Comparison of ENCODE assay signal across 10 cellular contexts in genomic region chr14:64550539-64551333, GRCh38. TPM values are rescaled to one million over a fixed set of nuclear protein-coding genes. Genes with fewer than 3 reads are reported as not detected.
A peak's percentile ranks its signal among the peaks of the same experiment; 100 is the strongest.
DNase-seq lines count a peak whose midpoint lies in the region; ATAC-seq, FAIRE-seq and TF ChIP-seq lines count a peak whose summit lies in the region.
"Had no signal": no experiment of that assay in that cellular context is flagged by ENCODE, and none has a peak within 500 bp of the region (broad histone marks: within the 10 kb centered on the region; RNA-seq: fewer than 3 reads in every experiment).

No MANE protein-coding gene starts in this region.

- H4K8ac ChIP-seq in mesenchymal stem cell (ENCODE audit: low read length) = no peak overlapping the region

- in situ Hi-C loops in KBM-7 (cut with MboI; ENCODE audit: low pct_unique_long_range_greater_than_20kb, low sequenced_read_pairs) = no loop called here

- ATAC-seq in Right ventricle myocardium superior (ENCODE audit: poor library complexity) (no peak), HG02678 (IDR thresholded peaks at IDR 0.05; ENCODE audit: unreplicated experiment) (no peak)
- ATAC-seq in activated naive CD8-positive, alpha-beta T cell treated with anti-CD3 and anti-CD28 coated beads, Interleukin-2, amount 10 ng/mL, durations not matched to agents 7 days and 5 days (ENCODE audit: low read depth) = no peak

- H3K4me3 Mint-ChIP-seq in activated naive CD8-positive, alpha-beta T cell treated with anti-CD3 and anti-CD28 coated beads, Interleukin-2, amount 10 ng/mL, durations not matched to agents 7 days and 5 days = peak overlapping the region; percentile 68
- H3K4me3 Mint-ChIP-seq in CD14-positive monocyte = peak overlapping the region in 1 of 2 donors; percentile 86

- H3K4me3 ChIP-seq in left ventricle myocardium inferior (peak overlapping the region; percentile 64), mesenchymal stem cell (ENCODE audit: insufficient read depth in 1 of 2, low read depth in 1 of 2, low read length in 2 of 2) (peak overlapping the region in 1 of 2 experiments; percentile 62)
- H3K4me3 ChIP-seq: lung had no signal

- intact Hi-C loops in left ventricle myocardium inferior (cut with micrococcal nuclease) (no loop called here), Right ventricle myocardium superior (cut with DNase I) (no loop called here), CD14-positive monocyte (cut with micrococcal nuclease) (no loop called here)

- peak overlapping the region; percentile 97 for H3K4me2 ChIP-seq in mesenchymal stem cell (ENCODE audit: low read length, poor library complexity, severe bottlenecking)
- H3K4me2 ChIP-seq: KMS-11 had no signal

- peak overlapping the region; percentile 56 for H2AFZ ChIP-seq in mesenchymal stem cell (ENCODE audit: low read depth, low read length)

- H3K4me1 Mint-ChIP-seq in activated naive CD8-positive, alpha-beta T cell treated with anti-CD3 and anti-CD28 coated beads, Interleukin-2, amount 10 ng/mL, durations not matched to agents 7 days and 5 days = peaks cover 11% of the 10 kb centered on the region
- peaks cover 11% of the 10 kb centered on the region for H3K4me1 Mint-ChIP-seq in CD14-positive monocyte

- peak overlapping the region; percentile 19 for H2BK120ac ChIP-seq in mesenchymal stem cell (ENCODE audit: low read depth, low read length)

- peak; percentile 50 for FAIRE-seq in urothelium cell line (lab: Jason Lieb, UNC)

- peaks cover 3% of the 10 kb centered on the region for H3K36me3 Mint-ChIP-seq in activated naive CD8-positive, alpha-beta T cell treated with anti-CD3 and anti-CD28 coated beads, Interleukin-2, amount 10 ng/mL, durations not matched to agents 7 days and 5 days
- H3K36me3 Mint-ChIP-seq in CD14-positive monocyte = peaks cover 4 to 6% of the 10 kb centered on the region in 2 donors

- no peak overlapping the region for H4K91ac ChIP-seq in mesenchymal stem cell (ENCODE audit: low read length)

- no peak overlapping the region for H3K14ac ChIP-seq in mesenchymal stem cell (ENCODE audit: low read length in 2 of 2)

- TF ChIP-seq CTCF in left ventricle myocardium inferior (IDR thresholded peaks at IDR 0.05; ENCODE audit: borderline replicate concordance) (no peak), CD14-positive monocyte (IDR thresholded peaks at IDR 0.05) (no peak)

- H3K27me3 ChIP-seq in left ventricle myocardium inferior (ENCODE audit: low read depth) (peaks cover 12% of the 10 kb centered on the region), mesenchymal stem cell (ENCODE audit: control insufficient read depth in 1 of 2, insufficient read depth in 1 of 2, low read length in 2 of 2) (peaks cover 0 to 24% of the 10 kb centered on the region in 2 experiments)

- peak overlapping the region in 1 of 2 experiments; percentile 85 for H3K18ac ChIP-seq in mesenchymal stem cell (ENCODE audit: low read depth in 1 of 2, low read length in 2 of 2)

- H3K4me1 ChIP-seq in left ventricle myocardium inferior = peaks cover 16% of the 10 kb centered on the region
- peaks cover 6% of the 10 kb centered on the region for H3K4me1 ChIP-seq in mesenchymal stem cell (ENCODE audit: control insufficient read depth, insufficient read depth, low read depth, low read length)

- POLR2A ChIA-PET in activated naive CD8-positive, alpha-beta T cell treated with anti-CD3 and anti-CD28 coated beads, Interleukin-2, amount 10 ng/mL, durations not matched to agents 7 days and 5 days (lab: Charles Lee) = no interaction called here

- H2BK5ac ChIP-seq in mesenchymal stem cell (ENCODE audit: low read depth, low read length, poor library complexity, severe bottlenecking) = no peak overlapping the region

- H3K79me1 ChIP-seq in mesenchymal stem cell (replicated peaks; ENCODE audit: low read length, poor library complexity, severe bottlenecking) = no peaks in the 10 kb centered on the region

- no peak overlapping the region for H2BK15ac ChIP-seq in mesenchymal stem cell (ENCODE audit: low read depth, poor library complexity, severe bottlenecking)

- peak overlapping the region in 1 of 2 experiments; percentile 84 for H2BK12ac ChIP-seq in mesenchymal stem cell (ENCODE audit: low read length in 2 of 2)

- H3K4ac ChIP-seq in mesenchymal stem cell (ENCODE audit: low read depth in 1 of 2, low read length in 2 of 2) = no peak overlapping the region

- no peaks in the 10 kb centered on the region for H3K9me3 Mint-ChIP-seq in activated naive CD8-positive, alpha-beta T cell treated with anti-CD3 and anti-CD28 coated beads, Interleukin-2, amount 10 ng/mL, durations not matched to agents 7 days and 5 days
- H3K9me3 Mint-ChIP-seq in CD14-positive monocyte = peaks cover 0 to 4% (median 0%) of the 10 kb centered on the region in 7 donors

- H3K9me3 ChIP-seq in left ventricle myocardium inferior (replicated peaks) (no peaks in the 10 kb centered on the region), mesenchymal stem cell (ENCODE audit: control insufficient read depth, low read length) (no peaks in the 10 kb centered on the region)

- H3K36me3 ChIP-seq in left ventricle myocardium inferior (no peaks in the 10 kb centered on the region), mesenchymal stem cell (ENCODE audit: control insufficient read depth in 1 of 2, insufficient read depth in 2 of 2, low read depth in 1 of 2, low read length in 2 of 2) (no peaks in the 10 kb centered on the region)

- peaks cover 61% of the 10 kb centered on the region for H3K27me3 Mint-ChIP-seq in activated naive CD8-positive, alpha-beta T cell treated with anti-CD3 and anti-CD28 coated beads, Interleukin-2, amount 10 ng/mL, durations not matched to agents 7 days and 5 days
- H3K27me3 Mint-ChIP-seq in CD14-positive monocyte (ENCODE audit: low read depth in 3 of 3) = peaks cover 47 to 65% (median 51%) of the 10 kb centered on the region in 3 donors

- H3K27ac ChIP-seq in left ventricle myocardium inferior (replicated peaks) (no peak overlapping the region), mesenchymal stem cell (ENCODE audit: low read length, poor library complexity, severe bottlenecking) (no peak overlapping the region)
- H3K27ac ChIP-seq: KMS-11 had no signal

- 72% methylated on average over 7 of the region's 9 CpGs for WGBS in mesenchymal stem cell

- no peak for DNase-seq in left ventricle myocardium inferior
- DNase-seq in Right ventricle myocardium superior = no peak
- DNase-seq in activated naive CD8-positive, alpha-beta T cell treated with anti-CD3 and anti-CD28 coated beads, Interleukin-2, amount 10 ng/mL, durations not matched to agents 7 days and 5 days = no peak
- DNase-seq in mesenchymal stem cell = no peak
- no peak for DNase-seq in urothelium cell line (ENCODE audit: low spot score)
- DNase-seq in CD14-positive monocyte (ENCODE audit: low spot score) = no peak
- no peak for DNase-seq in KBM-7

- H3K9ac ChIP-seq in mesenchymal stem cell (ENCODE audit: low read length) = no peak overlapping the region
- H3K9ac ChIP-seq: KMS-11 had no signal

- peak overlapping the region; percentile 67 for H3K27ac Mint-ChIP-seq in activated naive CD8-positive, alpha-beta T cell treated with anti-CD3 and anti-CD28 coated beads, Interleukin-2, amount 10 ng/mL, durations not matched to agents 7 days and 5 days
- no peak overlapping the region for H3K27ac Mint-ChIP-seq in CD14-positive monocyte

- H3K23ac ChIP-seq in mesenchymal stem cell (ENCODE audit: low read length in 2 of 2) = no peak overlapping the region

- no peak overlapping the region for H2AK5ac ChIP-seq in mesenchymal stem cell (ENCODE audit: low read length, severe bottlenecking)

RNA-seq across cellular contexts. Expression of gene PPP1R36, which starts 1.0 kb away (rescaled TPM):
- total RNA-seq in left ventricle myocardium inferior (0.36 TPM), Right ventricle myocardium superior (0.19 TPM)
- under 1 TPM; 0.28 to 0.69 TPM for total RNA-seq in activated naive CD8-positive, alpha-beta T cell treated with anti-CD3 and anti-CD28 coated beads, Interleukin-2, amount 10 ng/mL, durations not matched to agents 7 days and 5 days
- 0.91 TPM for polyA plus RNA-seq in mesenchymal stem cell (2013, experiment 1 of 2)
- 0.70 TPM for polyA plus RNA-seq in mesenchymal stem cell (2013, experiment 2 of 2)
- under 1 TPM in 1 of 2 donors, not detected in 1; 0.38 TPM for polyA plus RNA-seq in CD14-positive monocyte

RNA-seq across cellular contexts. Expression of gene HSPA2, which starts 10.2 kb away (rescaled TPM):
- total RNA-seq in left ventricle myocardium inferior = 34.0 TPM
- total RNA-seq in Right ventricle myocardium superior = 14.1 TPM
- total RNA-seq in activated naive CD8-positive, alpha-beta T cell treated with anti-CD3 and anti-CD28 coated beads, Interleukin-2, amount 10 ng/mL, durations not matched to agents 7 days and 5 days = 1 to 10 TPM; 3.3 to 4.0 TPM
- 2.0 TPM for polyA plus RNA-seq in mesenchymal stem cell (2013, experiment 1 of 2)
- 2.4 TPM for polyA plus RNA-seq in mesenchymal stem cell (2013, experiment 2 of 2)
- polyA plus RNA-seq in CD14-positive monocyte = under 1 TPM in 1 of 2 donors, not detected in 1; 0.17 TPM

RNA-seq across cellular contexts. Expression of gene ZBTB1, which starts 46.2 kb away (rescaled TPM):
- total RNA-seq in left ventricle myocardium inferior (25.9 TPM), Right ventricle myocardium superior (21.5 TPM)
- total RNA-seq in activated naive CD8-positive, alpha-beta T cell treated with anti-CD3 and anti-CD28 coated beads, Interleukin-2, amount 10 ng/mL, durations not matched to agents 7 days and 5 days = 10 to 100 TPM; 84.1 to 86.7 TPM
- 26.9 TPM for polyA plus RNA-seq in mesenchymal stem cell (2013, experiment 1 of 2)
- 27.7 TPM for polyA plus RNA-seq in mesenchymal stem cell (2013, experiment 2 of 2)
- 10 to 100 TPM; 27.7 to 33.4 TPM for polyA plus RNA-seq in CD14-positive monocyte

RNA-seq across cellular contexts. Expression of gene ZBTB25, which starts 47.1 kb away (rescaled TPM):
- total RNA-seq in left ventricle myocardium inferior (20.8 TPM), Right ventricle myocardium superior (15.2 TPM)
- total RNA-seq in activated naive CD8-positive, alpha-beta T cell treated with anti-CD3 and anti-CD28 coated beads, Interleukin-2, amount 10 ng/mL, durations not matched to agents 7 days and 5 days = 10 to 100 TPM; 51.2 to 55.3 TPM
- 5.2 TPM for polyA plus RNA-seq in mesenchymal stem cell (2013, experiment 1 of 2)
- polyA plus RNA-seq in mesenchymal stem cell (2013, experiment 2 of 2) = 5.1 TPM
- 1 to 10 TPM; 3.2 to 3.9 TPM for polyA plus RNA-seq in CD14-positive monocyte
